In the genomic region with DNA sequence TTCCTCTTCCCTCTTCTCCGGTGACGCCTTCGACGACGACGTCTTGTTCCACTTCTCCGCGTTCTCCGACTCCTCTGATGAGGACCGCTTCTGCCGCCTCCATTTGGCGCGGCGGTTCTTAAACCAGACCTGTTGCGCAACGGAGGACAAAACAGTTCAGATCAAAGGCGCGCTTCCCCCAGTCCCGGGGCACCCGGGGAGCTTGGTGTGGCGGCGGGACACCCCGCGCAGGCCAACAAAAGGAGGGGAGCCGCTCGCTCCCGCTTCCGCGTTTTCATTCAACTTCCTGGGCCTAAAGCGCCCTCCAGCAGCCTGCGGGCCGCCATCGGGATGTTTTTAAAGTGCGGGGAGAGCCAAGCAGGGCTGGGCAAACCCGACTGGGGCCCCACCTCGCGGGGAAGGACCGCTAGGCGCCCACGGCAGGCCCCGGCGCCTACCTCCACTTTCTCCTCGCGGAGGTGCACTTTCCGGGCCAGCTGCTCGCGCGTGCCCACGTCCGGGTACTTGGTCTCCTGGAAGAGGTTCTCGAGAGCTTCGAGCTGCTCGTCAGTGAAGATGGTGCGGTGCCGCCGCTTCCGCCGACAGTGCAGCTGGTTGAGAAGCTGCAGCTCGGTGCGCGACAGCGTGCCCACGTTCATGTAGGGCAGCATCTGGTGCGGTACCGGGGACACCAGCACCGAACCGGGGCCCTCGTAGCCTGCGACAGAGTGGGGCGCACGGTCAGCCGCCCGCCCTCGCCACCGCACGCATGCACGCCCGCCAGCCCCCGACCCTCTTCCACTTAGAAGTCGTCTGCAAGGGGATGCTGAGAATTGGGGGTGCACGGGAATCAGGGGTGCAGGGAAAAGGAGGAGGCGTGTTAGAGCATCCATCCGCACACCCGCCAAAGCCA, we compare ENCODE assay signal across 8 cellular contexts. TPM values are rescaled to one million over a fixed set of nuclear protein-coding genes. Genes with fewer than 3 reads are reported as not detected.
DNase-seq lines count a peak whose midpoint lies in the region; ATAC-seq and TF ChIP-seq lines count a peak whose summit lies in the region.

No MANE protein-coding gene starts in this region.

- H3K79me1 ChIP-seq in neuronal stem cell (ENCODE audit: low read depth, low read length), result no peaks in the 10 kb centered on the region

- POLR2A ChIA-PET in CD4-positive, alpha-beta T cell (lab: Charles Lee), result no interaction called here

- TF ChIP-seq CTCF in CD4-positive, alpha-beta T cell (IDR thresholded peaks at IDR 0.05), result no peak

- H3K4me3 ChIP-seq in NT2/D1 (ENCODE audit: insufficient read length, low read depth), result peak overlapping the region; percentile 49
- H3K4me3 ChIP-seq in esophagus (ENCODE audit: low read depth in 1 of 2, low read length in 2 of 2), result peak overlapping the region; percentile 17 to 54
- peak overlapping the region in 1 of 2 donors; percentile 79 for H3K4me3 ChIP-seq in neuronal stem cell (ENCODE audit: low read length in 2 of 2)

- H3K4me1 ChIP-seq in NT2/D1 (ENCODE audit: insufficient read depth, insufficient read length) (peaks cover 17% of the 10 kb centered on the region), esophagus (ENCODE audit: control insufficient read depth in 2 of 2, insufficient read depth in 2 of 2, low read length in 1 of 2) (peaks cover 11 to 15% of the 10 kb centered on the region in 2 donors), neuronal stem cell (ENCODE audit: control insufficient read depth in 2 of 2, insufficient read depth in 1 of 2, low read depth in 1 of 2, low read length in 2 of 2) (peaks cover 0 to 42% of the 10 kb centered on the region in 2 donors)

- H3K27ac ChIP-seq in CD4-positive, alpha-beta T cell (ENCODE audit: low read depth, low read length), result no peak overlapping the region
- H3K27ac ChIP-seq in esophagus (ENCODE audit: low read depth in 2 of 2, low read length in 1 of 2) (no peak overlapping the region), neuronal stem cell (replicated peaks; ENCODE audit: low read length) (no peak overlapping the region)

- no peak overlapping the region for H4K91ac ChIP-seq in neuronal stem cell (ENCODE audit: low read depth, low read length, poor library complexity)

- peak overlapping the region; percentile 92 for H3K14ac ChIP-seq in neuronal stem cell (ENCODE audit: low read length)

- H2AFZ ChIP-seq in neuronal stem cell (ENCODE audit: low read length), result peak overlapping the region; percentile 88

- no peak overlapping the region for H2BK5ac ChIP-seq in neuronal stem cell (ENCODE audit: low read length)

- no peaks in the 10 kb centered on the region for H3K9me3 Mint-ChIP-seq in CD4-positive, alpha-beta T cell

- H3K36me3 Mint-ChIP-seq in CD4-positive, alpha-beta T cell (ENCODE audit: low read depth), result no peaks in the 10 kb centered on the region

- peaks cover 98% of the 10 kb centered on the region for H3K27me3 ChIP-seq in CD4-positive, alpha-beta T cell (ENCODE audit: control insufficient read depth, insufficient read depth, low read length)
- H3K27me3 ChIP-seq in NT2/D1 (ENCODE audit: insufficient read depth, insufficient read length) (peaks cover 95% of the 10 kb centered on the region), esophagus (ENCODE audit: control insufficient read depth in 1 of 2, insufficient read depth in 2 of 2, low read length in 2 of 2) (peaks cover 17 to 29% of the 10 kb centered on the region in 2 donors), neuronal stem cell (ENCODE audit: control insufficient read depth in 3 of 3, insufficient read depth in 3 of 3, low read depth in 1 of 3, low read length in 3 of 3) (peaks cover 31 to 97% (median 73%) of the 10 kb centered on the region in 3 experiments)

- peak overlapping the region; percentile 32 for H2BK120ac ChIP-seq in neuronal stem cell (ENCODE audit: low read depth, low read length)

- peak overlapping the region; percentile 76 for H2BK15ac ChIP-seq in neuronal stem cell (ENCODE audit: low read length)

- H4K8ac ChIP-seq in neuronal stem cell (ENCODE audit: low read depth, low read length), result no peak overlapping the region

- peak overlapping the region; percentile 100 for H3K23ac ChIP-seq in neuronal stem cell (ENCODE audit: low read depth, low read length, poor library complexity)

- peak overlapping the region; percentile 97 for H3K18ac ChIP-seq in neuronal stem cell (ENCODE audit: low read length)

- H3K4me1 Mint-ChIP-seq in CD4-positive, alpha-beta T cell (ENCODE audit: low read depth), result peaks cover 22% of the 10 kb centered on the region

- intact Hi-C loops in CD4-positive, alpha-beta T cell (cut with DNase I, micrococcal nuclease), result no loop called here

- H3K36me3 ChIP-seq in NT2/D1 (ENCODE audit: insufficient read depth, insufficient read length, low read length) (no peaks in the 10 kb centered on the region), esophagus (ENCODE audit: control insufficient read depth in 2 of 2, insufficient read depth in 2 of 2, low read length in 1 of 2) (no peaks in the 10 kb centered on the region), neuronal stem cell (replicated peaks in 1 of 2; ENCODE audit: control insufficient read depth in 2 of 2, insufficient read depth in 2 of 2, low read length in 2 of 2) (no peaks in the 10 kb centered on the region)

- peak overlapping the region; percentile 90 for H3K4me2 ChIP-seq in neuronal stem cell (ENCODE audit: insufficient read depth, low read length, poor library complexity, severe bottlenecking)

- H3K27ac Mint-ChIP-seq in CD4-positive, alpha-beta T cell, result no peak overlapping the region

- H3K9ac ChIP-seq in NT2/D1 (ENCODE audit: insufficient read length, low read depth) (peak overlapping the region; percentile 50), neuronal stem cell (ENCODE audit: low read depth, low read length, poor library complexity) (peak overlapping the region; percentile 90)

- no peak for DNase-seq in CD4-positive, alpha-beta T cell
- DNase-seq in NT2/D1 (ENCODE audit: low read depth, low spot score) (no peak), neuronal stem cell (ENCODE audit: low spot score) (no peak), glomerular visceral epithelial cell (ENCODE audit: extremely low spot score) (no peak), NCI-H1436 (lab: John Stamatoyannopoulos, UW) (no peak), NCI-H1105 treated with DMSO at 0.1 percent for 48 hours (lab: John Stamatoyannopoulos, UW) (no peak), hippocampal formation (lab: John Stamatoyannopoulos, UW) (no peak)

- peak overlapping the region; percentile 87 for H2BK12ac ChIP-seq in neuronal stem cell (ENCODE audit: low read length)

- WGBS in esophagus, 2 donors, result 3% methylated on average over 74 to 84 of the region's 84 CpGs
- no CpG with 5 or more reads among the region's 84 CpGs for WGBS in neuronal stem cell (ENCODE audit: extremely low coverage in 2 of 2, insufficient read length in 2 of 2, insufficient replicate concordance in 1 of 2), 2 donors

- CTCF ChIA-PET in CD4-positive, alpha-beta T cell (lab: Charles Lee), result interaction anchor here (0.6 kb wide), 1 partner anchor 12 kb away, joined by 3 read pairs; no protein-coding TSS in a partner anchor

- peak overlapping the region; percentile 67 for H3K4me3 Mint-ChIP-seq in CD4-positive, alpha-beta T cell

- peaks cover 84% of the 10 kb centered on the region for H3K27me3 Mint-ChIP-seq in CD4-positive, alpha-beta T cell

- H3K9me3 ChIP-seq in CD4-positive, alpha-beta T cell (ENCODE audit: control insufficient read depth, low read length), result no peaks in the 10 kb centered on the region
- H3K9me3 ChIP-seq in NT2/D1 (ENCODE audit: insufficient read depth, low read length) (no peaks in the 10 kb centered on the region), esophagus (ENCODE audit: control insufficient read depth in 2 of 2, insufficient read depth in 1 of 2, low read depth in 1 of 2, low read length in 1 of 2) (peaks cover 0 to 5% of the 10 kb centered on the region in 2 donors), neuronal stem cell (replicated peaks in 1 of 2; ENCODE audit: control insufficient read depth in 2 of 2, insufficient read depth in 1 of 2, low read depth in 1 of 2, low read length in 2 of 2) (no peaks in the 10 kb centered on the region)

- ATAC-seq in CD4-positive, alpha-beta T cell (ENCODE audit: poor library complexity), result no peak

- no peak overlapping the region for H3K4ac ChIP-seq in neuronal stem cell (ENCODE audit: low read length)

- H2AK5ac ChIP-seq in neuronal stem cell (ENCODE audit: low read depth, low read length), result peak overlapping the region; percentile 89

RNA-seq across cellular contexts. Expression of gene GSC, which starts 1.1 kb away (rescaled TPM):
- not detected for total RNA-seq in CD4-positive, alpha-beta T cell
- polyA plus RNA-seq in esophagus, result under 1 TPM in 1 of 2 donors, not detected in 1; 0.04 TPM
- 2.7 TPM for polyA plus RNA-seq in neuronal stem cell (2013, experiment 1 of 2)
- 2.9 TPM for polyA plus RNA-seq in neuronal stem cell (2013, experiment 2 of 2)
